ENCODE assay signal across 12 cellular contexts in the genomic region with DNA sequence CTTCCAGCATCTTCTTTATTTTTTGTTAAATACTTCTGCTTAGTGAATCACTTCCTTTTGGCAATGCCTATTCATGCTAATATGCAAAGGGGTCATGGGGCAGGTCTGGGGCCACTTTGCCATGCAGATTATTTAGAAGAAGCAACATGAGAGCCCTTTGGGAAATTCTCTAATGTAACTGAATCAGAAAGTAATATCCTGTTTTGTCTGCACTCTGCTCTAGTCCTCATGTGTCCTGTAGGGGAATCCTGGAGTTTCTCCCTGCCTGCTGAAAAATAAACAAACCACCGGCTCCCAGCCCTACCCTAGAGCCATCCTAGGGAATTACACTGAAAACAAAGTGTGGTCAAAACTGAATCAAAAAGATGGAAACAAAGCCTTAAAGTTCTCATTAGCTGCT.
DNase-seq lines count a peak whose midpoint lies in the region; ATAC-seq, FAIRE-seq and TF ChIP-seq lines count a peak whose summit lies in the region.
"Had no signal": no experiment of that assay in that cellular context is flagged by ENCODE, and none has a peak within 500 bp of the region (broad histone marks: within the 10 kb centered on the region; RNA-seq: fewer than 3 reads in every experiment).

No MANE protein-coding gene starts in this region.

- H3K4me3 ChIP-seq in osteoblast (ENCODE audit: insufficient read depth, low read length): no peak overlapping the region
- no peak overlapping the region for H3K4me3 ChIP-seq in pancreas
- H3K4me3 ChIP-seq: spleen, upper lobe of right lung had no signal

- 9 to 10% methylated on average over 1 of the region's 1 CpG for WGBS in pancreas, 2 donors

- H3K4me1 Mint-ChIP-seq in endothelial cell (ENCODE audit: unreplicated experiment): no peaks in the 10 kb centered on the region
- H3K4me1 Mint-ChIP-seq: naive B cell had no signal

- intact Hi-C loops in pancreas (cut with DNase I): no loop called here

- TF ChIP-seq CTCF in endothelial cell (IDR thresholded peaks at IDR 0.05; ENCODE audit: unreplicated experiment) (peak; percentile 24), osteoblast (IDR thresholded peaks at IDR 0.05; ENCODE audit: extremely low read depth, low read depth, low read length) (peak; percentile 30), pancreas (IDR thresholded peaks at IDR 0.05) (no peak)

- no peaks in the 10 kb centered on the region for H3K79me2 ChIP-seq in osteoblast (ENCODE audit: insufficient read depth, low read length)

- H3K4me1 ChIP-seq in osteoblast (ENCODE audit: insufficient read depth, low read length) (no peaks in the 10 kb centered on the region), pancreas (no peaks in the 10 kb centered on the region)
- H3K4me1 ChIP-seq: spleen, upper lobe of right lung had no signal

- H3K27ac ChIP-seq in osteoblast (ENCODE audit: low read depth, low read length) (no peak overlapping the region), pancreas (no peak overlapping the region)
- H3K27ac ChIP-seq: spleen, upper lobe of right lung had no signal

- no peak overlapping the region for H2AFZ ChIP-seq in osteoblast (ENCODE audit: low read length)

- ATAC-seq in HG03139 (IDR thresholded peaks at IDR 0.05; ENCODE audit: unreplicated experiment) (no peak), pancreas (no peak)
- ATAC-seq: upper lobe of right lung had no signal

- H3K4me3 Mint-ChIP-seq in endothelial cell (ENCODE audit: unreplicated experiment): no peak overlapping the region
- H3K4me3 Mint-ChIP-seq: naive B cell had no signal

- peak; percentile 47 for DNase-seq in DMS53 (lab: John Stamatoyannopoulos, UW)
- no peak for DNase-seq in DMS53 treated with DMSO at 0.1 percent for 48 hours (lab: John Stamatoyannopoulos, UW; ENCODE audit: unreplicated experiment)
- DNase-seq in MV-4-11 (lab: John Stamatoyannopoulos, UW): peak; percentile 16
- no peak for DNase-seq in endothelial cell (ENCODE audit: low spot score)
- DNase-seq in osteoblast (ENCODE audit: insufficient read length, low spot score, missing footprints): no peak
- DNase-seq in pancreas: no peak
- no peak for DNase-seq in activated T-cell treated with anti-CD3 and anti-CD28 coated beads for 4 hours
- DNase-seq: naive B cell, NCI-H446, spleen, upper lobe of right lung had no signal

- H3K4me2 ChIP-seq in osteoblast (ENCODE audit: insufficient read depth, low read length): no peak overlapping the region

- no peak for FAIRE-seq in pancreas (lab: Jason Lieb, UNC)

- H3K27ac Mint-ChIP-seq in endothelial cell (ENCODE audit: unreplicated experiment): no peak overlapping the region

- no peaks in the 10 kb centered on the region for H3K36me3 Mint-ChIP-seq in endothelial cell (ENCODE audit: low read depth, unreplicated experiment)
- H3K36me3 Mint-ChIP-seq: naive B cell had no signal

- no peaks in the 10 kb centered on the region for H3K27me3 Mint-ChIP-seq in endothelial cell (ENCODE audit: unreplicated experiment)
- H3K27me3 Mint-ChIP-seq: naive B cell had no signal

- no peaks in the 10 kb centered on the region for H3K9me3 Mint-ChIP-seq in endothelial cell (ENCODE audit: unreplicated experiment)

- H3K27me3 ChIP-seq in osteoblast (ENCODE audit: insufficient read depth, low read length) (no peaks in the 10 kb centered on the region), pancreas (no peaks in the 10 kb centered on the region)
- H3K27me3 ChIP-seq: spleen, upper lobe of right lung had no signal

- H4K20me1 ChIP-seq in osteoblast (ENCODE audit: insufficient read depth, low read length): no peaks in the 10 kb centered on the region

- no peaks in the 10 kb centered on the region for H3K9me3 ChIP-seq in osteoblast (ENCODE audit: low read depth, low read length)
- H3K9me3 ChIP-seq in pancreas: no peaks in the 10 kb centered on the region

- H3K36me3 ChIP-seq in osteoblast (ENCODE audit: insufficient read depth, low read length) (no peaks in the 10 kb centered on the region), pancreas (no peaks in the 10 kb centered on the region)
- H3K36me3 ChIP-seq: spleen, upper lobe of right lung had no signal

Comparison
In these comparisons a context has a peak if more than half of its experiments do, and no peak if none do; other contexts are left out.
1. DNase-seq: peak in DMS53 (single experiment) and MV-4-11 (single experiment); none in DMS53 treated with DMSO at 0.1 percent for 48 hours (single experiment), endothelial cell (single experiment), osteoblast (single experiment), pancreas (0 of 6) and activated T-cell treated with anti-CD3 and anti-CD28 coated beads for 4 hours (single experiment).
2. CTCF ChIP-seq: peak in endothelial cell (single experiment) and osteoblast (single experiment); none in pancreas (0 of 4).